Comparison of ENCODE assay signal across 1 cellular context in genomic region chr16:73011926-73012325, GRCh38.
TF ChIP-seq lines count a peak whose summit lies in the region.

No MANE protein-coding gene starts in this region.

TF ChIP-seq in GM12878, 131 proteins besides CTCF, POLR2A, EP300 and RAD21 (continued from another document):
- no peak for TF ChIP-seq MEF2B (IDR thresholded peaks at IDR 0.05; ENCODE audit: partially characterized antibody, poor library complexity, severe bottlenecking)
TF ChIP-seq in GM12878: peak in this region for 0.
